In genomic region chr18:53747761-53748160, GRCh38 we compare ENCODE assay signal across 12 cellular contexts.
DNase-seq lines count a peak whose midpoint lies in the region; ATAC-seq lines count a peak whose summit lies in the region.
"Had no signal": no experiment of that assay in that cellular context is flagged by ENCODE, and none has a peak within 500 bp of the region (broad histone marks: within the 10 kb centered on the region; RNA-seq: fewer than 3 reads in every experiment).

No MANE protein-coding gene starts in this region.

- H3K4me3 ChIP-seq in mesenchymal stem cell (ENCODE audit: insufficient read depth in 1 of 2, low read depth in 1 of 2, low read length in 2 of 2), result no peak overlapping the region
- H3K4me3 ChIP-seq in SJCRH30, result no peak overlapping the region

- no peaks in the 10 kb centered on the region for H3K9me3 ChIP-seq in mesenchymal stem cell (ENCODE audit: control insufficient read depth, low read length)
- H3K9me3 ChIP-seq in SJCRH30 (replicated peaks), result no peaks in the 10 kb centered on the region
- H3K9me3 ChIP-seq: Caco-2 had no signal

- H3K4me1 ChIP-seq in mesenchymal stem cell (ENCODE audit: control insufficient read depth, insufficient read depth, low read depth, low read length) (no peaks in the 10 kb centered on the region), SJCRH30 (no peaks in the 10 kb centered on the region)
- H3K4me1 ChIP-seq: Caco-2 had no signal

- no peak overlapping the region for H3K18ac ChIP-seq in mesenchymal stem cell (ENCODE audit: low read depth in 1 of 2, low read length in 2 of 2)

- H3K27ac ChIP-seq in mesenchymal stem cell (ENCODE audit: low read length, poor library complexity, severe bottlenecking) (no peak overlapping the region), SJCRH30 (no peak overlapping the region)
- H3K27ac ChIP-seq: C4-2B had no signal

- no peak overlapping the region for H2AK5ac ChIP-seq in mesenchymal stem cell (ENCODE audit: low read length, severe bottlenecking)

- DNase-seq in M059J (ENCODE audit: low read depth) (peak; percentile 15), dedifferentiated amniotic fluid mesenchymal stem cell (ENCODE audit: extremely low spot score) (peak; percentile 31), mesenchymal stem cell (no peak), SJCRH30 (no peak)
- no peak for DNase-seq in stimulated activated CD4-positive, alpha-beta T cell treated with anti-CD3 and anti-CD28 coated beads, Interleukin-1b, Interleukin-23, amount 100 ng/mL, for 48 hours
- DNase-seq: ACHN; Caco-2; CD4-positive, alpha-beta T cell; H9 had no signal

- H3K27me3 ChIP-seq in mesenchymal stem cell (ENCODE audit: control insufficient read depth in 1 of 2, insufficient read depth in 1 of 2, low read length in 2 of 2) (no peaks in the 10 kb centered on the region), SJCRH30 (no peaks in the 10 kb centered on the region)

- no peak overlapping the region for H3K4ac ChIP-seq in mesenchymal stem cell (ENCODE audit: low read depth in 1 of 2, low read length in 2 of 2)

- H4K8ac ChIP-seq in mesenchymal stem cell (ENCODE audit: low read length), result no peak overlapping the region

- no peak overlapping the region for H2AFZ ChIP-seq in mesenchymal stem cell (ENCODE audit: low read depth, low read length)

- no peaks in the 10 kb centered on the region for H3K79me1 ChIP-seq in mesenchymal stem cell (replicated peaks; ENCODE audit: low read length, poor library complexity, severe bottlenecking)

- no peak for ATAC-seq in HG03521 (IDR thresholded peaks at IDR 0.05; ENCODE audit: unreplicated experiment)
- ATAC-seq: HepG2 had no signal

- H2BK120ac ChIP-seq in mesenchymal stem cell (ENCODE audit: low read depth, low read length), result no peak overlapping the region

- H4K91ac ChIP-seq in mesenchymal stem cell (ENCODE audit: low read length), result no peak overlapping the region

- H2BK5ac ChIP-seq in mesenchymal stem cell (ENCODE audit: low read depth, low read length, poor library complexity, severe bottlenecking), result no peak overlapping the region

- H3K23ac ChIP-seq in mesenchymal stem cell (ENCODE audit: low read length in 2 of 2), result no peak overlapping the region

- H2BK12ac ChIP-seq in mesenchymal stem cell (ENCODE audit: low read length in 2 of 2), result no peak overlapping the region

- no peaks in the 10 kb centered on the region for H3K36me3 ChIP-seq in mesenchymal stem cell (ENCODE audit: control insufficient read depth in 1 of 2, insufficient read depth in 2 of 2, low read depth in 1 of 2, low read length in 2 of 2)
- no peaks in the 10 kb centered on the region for H3K36me3 ChIP-seq in SJCRH30

- peak overlapping the region; percentile 67 for H3K9ac ChIP-seq in mesenchymal stem cell (ENCODE audit: low read length)

- no peak overlapping the region for H3K4me2 ChIP-seq in mesenchymal stem cell (ENCODE audit: low read length, poor library complexity, severe bottlenecking)

- no peak overlapping the region for H3K14ac ChIP-seq in mesenchymal stem cell (ENCODE audit: low read length in 2 of 2)

- H2BK15ac ChIP-seq in mesenchymal stem cell (ENCODE audit: low read depth, poor library complexity, severe bottlenecking), result no peak overlapping the region

Comparison
In these comparisons a context has a peak if more than half of its experiments do, and no peak if none do; other contexts are left out.
1. DNase-seq: peak in M059J (single experiment) and dedifferentiated amniotic fluid mesenchymal stem cell (single experiment); none in mesenchymal stem cell (single experiment), SJCRH30 (0 of 2) and stimulated activated CD4-positive, alpha-beta T cell treated with anti-CD3 and anti-CD28 coated beads, Interleukin-1b, Interleukin-23, amount 100 ng/mL, for 48 hours (single experiment).